ENCODE assay signal across 1 cellular context in the genomic region with DNA sequence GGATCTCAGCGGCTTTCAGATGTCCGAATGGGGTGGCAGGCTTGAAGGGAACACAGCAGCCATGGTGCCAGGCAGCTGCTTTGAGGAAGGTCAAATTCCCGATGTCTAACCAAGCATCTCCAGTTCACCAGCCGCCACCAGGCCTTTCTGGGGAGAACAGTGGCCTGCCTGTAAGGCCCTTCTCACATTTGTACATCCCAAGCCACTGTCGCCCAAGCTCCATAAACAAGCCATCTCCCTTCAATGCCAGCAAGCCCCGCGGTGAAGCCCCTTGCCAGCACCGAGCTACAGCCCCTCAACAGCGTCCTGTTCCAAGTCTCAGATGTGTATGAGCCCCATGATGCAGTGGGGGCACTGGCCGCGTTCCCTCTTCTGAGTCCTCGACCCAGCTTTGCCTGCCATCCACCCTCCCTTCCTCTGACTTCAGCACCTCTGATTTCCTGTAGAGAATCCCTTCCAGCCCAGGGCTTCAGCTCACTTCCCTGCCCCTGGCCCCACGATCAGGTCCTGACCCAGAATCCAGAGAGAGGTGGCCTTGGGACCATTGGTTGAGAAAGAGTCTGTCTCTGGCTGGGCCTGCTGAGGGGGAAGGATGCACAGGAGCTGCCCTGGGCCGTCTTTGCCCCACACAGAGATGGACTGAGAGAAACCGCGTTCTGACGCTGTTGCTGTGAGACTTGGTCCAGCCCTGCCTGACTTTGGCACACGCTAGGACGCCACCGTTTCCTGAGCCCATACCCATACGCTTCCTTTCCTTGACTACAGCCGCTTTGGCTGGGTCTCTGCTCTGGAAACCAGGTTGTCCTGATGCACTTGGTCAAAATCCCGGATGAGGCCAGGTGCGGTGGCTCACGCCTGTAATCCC.
TF ChIP-seq lines count a peak whose summit lies in the region.

No MANE protein-coding gene starts in this region.

TF ChIP-seq in HepG2, 621 proteins besides CTCF, POLR2A, EP300 and RAD21:
- TF ChIP-seq REPIN1 (CRISPR knock-in tag; IDR thresholded peaks at IDR 0.05; ENCODE audit: borderline replicate concordance, low read depth): no peak
- TF ChIP-seq ZNF670 (CRISPR knock-in tag; IDR thresholded peaks at IDR 0.05; ENCODE audit: borderline replicate concordance): no peak
- no peak for TF ChIP-seq ZNF44 (CRISPR knock-in tag; IDR thresholded peaks at IDR 0.05)
- no peak for TF ChIP-seq ZNF136 (CRISPR knock-in tag; IDR thresholded peaks at IDR 0.05; ENCODE audit: low read depth)
- TF ChIP-seq ZNF768 (CRISPR knock-in tag; IDR thresholded peaks at IDR 0.05): peak; percentile 59; the same call in 1 of the 2 replicates
- TF ChIP-seq RXRB (CRISPR knock-in tag; IDR thresholded peaks at IDR 0.05; ENCODE audit: borderline replicate concordance): no peak
TF ChIP-seq in HepG2: peak in this region for 1.
